ENCODE assay signal across 31 cellular contexts in the genomic region with DNA sequence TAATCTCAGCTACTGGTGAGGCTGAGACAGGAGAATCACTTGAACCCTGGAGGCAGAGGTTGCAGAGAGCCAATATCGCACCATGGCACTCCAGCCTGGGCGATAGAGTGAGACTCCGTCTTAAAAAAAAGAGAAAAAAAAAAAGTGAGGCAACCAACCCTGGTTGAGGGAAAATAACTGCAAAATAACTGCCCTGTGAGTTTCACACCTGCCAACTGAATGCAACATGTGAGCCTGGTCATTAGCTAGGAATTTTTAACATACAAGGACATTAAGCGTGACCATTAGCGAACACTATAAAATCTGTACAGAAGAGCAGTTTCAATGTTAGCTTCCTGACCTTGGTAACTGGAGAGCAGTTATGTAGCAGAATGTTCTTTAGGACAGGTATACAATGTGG. TPM values are rescaled to one million over a fixed set of nuclear protein-coding genes. Genes with fewer than 3 reads are reported as not detected.
"Had no signal": no experiment of that assay in that cellular context is flagged by ENCODE, and none has a peak within 500 bp of the region (broad histone marks: within the 10 kb centered on the region; RNA-seq: fewer than 3 reads in every experiment).

No MANE protein-coding gene starts in this region.

- H3K27ac Mint-ChIP-seq: stimulated activated naive CD8-positive, alpha-beta T cell treated with anti-CD3 and anti-CD28 coated beads, Interleukin-15, amount 100 ng/mL, for 72 hours; T-cell; T-helper 2 cell treated with Interferon-gamma antibody and Interleukin-4, amounts not matched to agents 5 μg/mL and 100 μg/mL, for 36 hours had no signal

- DNase-seq: activated CD4-positive, CD25-positive, alpha-beta regulatory T cell; activated CD8-positive, alpha-beta memory T cell treated with anti-CD3 and anti-CD28 coated beads, Interleukin-2, amount 50 U/mL, for 4 hours; activated gamma-delta T cell treated with Interleukin-2 at 50 U/mL for 16 hours; activated naive CD4-positive, alpha-beta T cell treated with anti-CD3 and anti-CD28 coated beads, Interleukin-2, amount 50 U/mL, for 16 hours; activated T-cell treated with anti-CD3 and anti-CD28 coated beads, Interleukin-2, amount 50 U/mL, for 1 hour; anterior cingulate cortex; body of pancreas; effector CD4-positive, alpha-beta T cell; heart right ventricle; left lung; lower lobe of right lung; natural killer cell; retina; stimulated activated naive CD8-positive, alpha-beta T cell treated with anti-CD3 and anti-CD28 coated beads, Interleukin-15, amount 100 ng/mL, for 72 hours; T-cell; thyroid gland; upper lobe of right lung had no signal

- H3K27ac ChIP-seq: body of pancreas, esophagus muscularis mucosa, foreskin keratinocyte, heart right ventricle, left lung, lower lobe of right lung, skin epidermis, thyroid gland, upper lobe of right lung had no signal

- H3K9me3 Mint-ChIP-seq: activated CD4-positive, alpha-beta memory T cell treated with anti-CD3 and anti-CD28 coated beads for 36 hours; activated T-helper 17 cell treated with anti-CD3 and anti-CD28 coated beads, Interleukin-2, amount 50 U/mL, for 72 hours; natural killer cell; stimulated activated effector memory CD8-positive, alpha-beta T cell treated with anti-CD3 and anti-CD28 coated beads, Interleukin-12 subunit alpha, Interleukin-12 subunit beta, amount 100 ng/mL, for 72 hours; stimulated activated naive CD8-positive, alpha-beta T cell treated with anti-CD3 and anti-CD28 coated beads, Interleukin-15, amount 100 ng/mL, for 72 hours; T-cell; T-helper 2 cell treated with Interferon-gamma antibody and Interleukin-4, amounts not matched to agents 5 μg/mL and 100 μg/mL, for 36 hours had no signal

- FAIRE-seq: colon had no signal

- H3K36me3 Mint-ChIP-seq: activated CD4-positive, alpha-beta memory T cell treated with anti-CD3 and anti-CD28 coated beads for 36 hours; natural killer cell had no signal

- H3K9me3 ChIP-seq: body of pancreas, esophagus muscularis mucosa, heart right ventricle, left lung, lower lobe of right lung, thyroid gland, upper lobe of right lung had no signal

- H3K4me3 ChIP-seq: body of pancreas, esophagus muscularis mucosa, heart right ventricle, left lung, lower lobe of right lung, skin epidermis, thyroid gland, upper lobe of right lung had no signal

- H3K4me1 ChIP-seq: foreskin keratinocyte had no signal

- H3K4me3 Mint-ChIP-seq: activated CD4-positive, alpha-beta memory T cell treated with anti-CD3 and anti-CD28 coated beads for 36 hours; activated T-helper 17 cell treated with anti-CD3 and anti-CD28 coated beads, Interleukin-2, amount 50 U/mL, for 72 hours; natural killer cell; stimulated activated effector memory CD8-positive, alpha-beta T cell treated with anti-CD3 and anti-CD28 coated beads, Interleukin-12 subunit alpha, Interleukin-12 subunit beta, amount 100 ng/mL, for 72 hours; stimulated activated naive CD8-positive, alpha-beta T cell treated with anti-CD3 and anti-CD28 coated beads, Interleukin-15, amount 100 ng/mL, for 72 hours; T-cell; T-helper 2 cell treated with Interferon-gamma antibody and Interleukin-4, amounts not matched to agents 5 μg/mL and 100 μg/mL, for 36 hours had no signal

- H3K27me3 ChIP-seq: thyroid gland had no signal

RNA-seq across cellular contexts. Expression of a gene that starts 2.4 kb away (rescaled TPM):
- total RNA-seq: activated CD4-positive, alpha-beta memory T cell treated with anti-CD3 and anti-CD28 coated beads for 36 hours; activated CD8-positive, alpha-beta memory T cell treated with anti-CD3 and anti-CD28 coated beads for 36 hours; body of pancreas; heart right ventricle; lower lobe of right lung; mononuclear cell; upper lobe of right lung had no signal

RNA-seq across cellular contexts. Expression of a gene that starts 10.7 kb away (rescaled TPM):
- total RNA-seq: activated CD4-positive, alpha-beta memory T cell treated with anti-CD3 and anti-CD28 coated beads for 36 hours; activated CD8-positive, alpha-beta memory T cell treated with anti-CD3 and anti-CD28 coated beads for 36 hours; body of pancreas; dermis blood vessel endothelial cell; esophagus muscularis mucosa; foreskin keratinocyte; heart right ventricle; left lung; lower lobe of right lung; natural killer cell; osteocyte; posterior vena cava; sciatic nerve; T-cell; thyroid gland; upper lobe of right lung had no signal
- polyA plus RNA-seq: foreskin keratinocyte, heart right ventricle had no signal
